18 cellular contexts compared by ENCODE assay signal in genomic region chr17:70110443-70110880, GRCh38. TPM values are rescaled to one million over a fixed set of nuclear protein-coding genes. Genes with fewer than 3 reads are reported as not detected.
DNase-seq lines count a peak whose midpoint lies in the region; ATAC-seq and TF ChIP-seq lines count a peak whose summit lies in the region.
"Had no signal": no experiment of that assay in that cellular context is flagged by ENCODE, and none has a peak within 500 bp of the region (broad histone marks: within the 10 kb centered on the region; RNA-seq: fewer than 3 reads in every experiment).

No MANE protein-coding gene starts in this region.

- H3K9me3 ChIP-seq in left ventricle myocardium inferior (replicated peaks), result no peaks in the 10 kb centered on the region
- no peaks in the 10 kb centered on the region for H3K9me3 ChIP-seq in esophagus muscularis mucosa
- H3K9me3 ChIP-seq in CD8-positive, alpha-beta T cell (ENCODE audit: low read length), result no peaks in the 10 kb centered on the region
- H3K9me3 ChIP-seq in SJCRH30 (replicated peaks), result no peaks in the 10 kb centered on the region
- H3K9me3 ChIP-seq in prostate gland, result no peaks in the 10 kb centered on the region
- H3K9me3 ChIP-seq: esophagus squamous epithelium, upper lobe of right lung had no signal

- H3K36me3 ChIP-seq in left ventricle myocardium inferior, result no peaks in the 10 kb centered on the region
- H3K36me3 ChIP-seq in esophagus muscularis mucosa, result no peaks in the 10 kb centered on the region
- no peaks in the 10 kb centered on the region for H3K36me3 ChIP-seq in CD8-positive, alpha-beta T cell (ENCODE audit: insufficient read depth, low read length)
- H3K36me3 ChIP-seq in SJCRH30, result no peaks in the 10 kb centered on the region
- no peaks in the 10 kb centered on the region for H3K36me3 ChIP-seq in prostate gland
- H3K36me3 ChIP-seq: esophagus squamous epithelium, upper lobe of right lung had no signal

- WGBS in esophagus muscularis mucosa, result 81% methylated on average over 7 of the region's 7 CpGs
- 59% methylated on average over 7 of the region's 7 CpGs for WGBS in prostate gland

- intact Hi-C loops in left ventricle myocardium inferior (cut with micrococcal nuclease) (no loop called here), Right ventricle myocardium inferior (cut with DNase I) (no loop called here), esophagus muscularis mucosa (cut with DNase I) (no loop called here), prostate gland (cut with DNase I) (no loop called here)
- intact Hi-C loops in CD8-positive, alpha-beta T cell (cut with DNase I, micrococcal nuclease), result no loop called here

- ATAC-seq in Right ventricle myocardium inferior, result no peak
- no peak for ATAC-seq in CD8-positive, alpha-beta T cell
- ATAC-seq: natural killer cell treated with Interleukin-12 subunit alpha and Interleukin-12 subunit beta and Interleukin-15 and Interleukin-18, amount 100 ng/mL, for 72 hours; upper lobe of right lung had no signal

- no peaks in the 10 kb centered on the region for H3K9me3 Mint-ChIP-seq in CD8-positive, alpha-beta T cell
- H3K9me3 Mint-ChIP-seq: natural killer cell treated with Interleukin-12 subunit alpha and Interleukin-12 subunit beta and Interleukin-15 and Interleukin-18, amount 100 ng/mL, for 72 hours; T-helper 1 cell treated with Interleukin-12 subunit alpha and Interleukin-12 subunit beta and Interleukin-4 antibody, amounts not matched to agents 30 μg/mL and 1 μg/mL, for 36 hours had no signal

- POLR2A ChIA-PET in CD8-positive, alpha-beta T cell (lab: Charles Lee), result no interaction called here

- H3K4me3 ChIP-seq in left ventricle myocardium inferior (no peak overlapping the region), esophagus muscularis mucosa (no peak overlapping the region), SJCRH30 (no peak overlapping the region), prostate gland (no peak overlapping the region)
- H3K4me3 ChIP-seq in CD8-positive, alpha-beta T cell (ENCODE audit: low read depth, low read length), result no peak overlapping the region
- H3K4me3 ChIP-seq: esophagus squamous epithelium, upper lobe of right lung had no signal

- no peaks in the 10 kb centered on the region for H3K27me3 ChIP-seq in left ventricle myocardium inferior (ENCODE audit: low read depth)
- H3K27me3 ChIP-seq in esophagus muscularis mucosa, result no peaks in the 10 kb centered on the region
- H3K27me3 ChIP-seq in CD8-positive, alpha-beta T cell (ENCODE audit: insufficient read depth, low read length), result no peaks in the 10 kb centered on the region
- H3K27me3 ChIP-seq in SJCRH30, result no peaks in the 10 kb centered on the region
- H3K27me3 ChIP-seq in prostate gland (replicated peaks; ENCODE audit: insufficient read depth), result no peaks in the 10 kb centered on the region
- H3K27me3 ChIP-seq: esophagus squamous epithelium, upper lobe of right lung had no signal

- CTCF ChIA-PET in CD8-positive, alpha-beta T cell (lab: Charles Lee), result no interaction called here

- no peaks in the 10 kb centered on the region for H3K36me3 Mint-ChIP-seq in CD8-positive, alpha-beta T cell
- H3K36me3 Mint-ChIP-seq: natural killer cell treated with Interleukin-12 subunit alpha and Interleukin-12 subunit beta and Interleukin-15 and Interleukin-18, amount 100 ng/mL, for 72 hours had no signal

- H3K4me1 Mint-ChIP-seq in CD8-positive, alpha-beta T cell (ENCODE audit: low read depth), result no peaks in the 10 kb centered on the region
- H3K4me1 Mint-ChIP-seq: central memory CD8-positive, alpha-beta T cell had no signal

- no peak for TF ChIP-seq CTCF in left ventricle myocardium inferior (IDR thresholded peaks at IDR 0.05; ENCODE audit: borderline replicate concordance)
- no peak for TF ChIP-seq CTCF in esophagus muscularis mucosa (IDR thresholded peaks at IDR 0.05)
- no peak for TF ChIP-seq CTCF in CD8-positive, alpha-beta T cell (IDR thresholded peaks at IDR 0.05)
- TF ChIP-seq CTCF in prostate gland (IDR thresholded peaks at IDR 0.05), result no peak

- TF ChIP-seq EP300 in esophagus muscularis mucosa (IDR thresholded peaks at IDR 0.05), result no peak

- H3K4me1 ChIP-seq in left ventricle myocardium inferior, result peaks cover 22% of the 10 kb centered on the region
- peaks cover 15 to 56% (median 31%) of the 10 kb centered on the region in 4 donors for H3K4me1 ChIP-seq in esophagus muscularis mucosa
- no peaks in the 10 kb centered on the region for H3K4me1 ChIP-seq in CD8-positive, alpha-beta T cell (ENCODE audit: insufficient read depth, low read length)
- H3K4me1 ChIP-seq in SJCRH30, result no peaks in the 10 kb centered on the region
- no peaks in the 10 kb centered on the region for H3K4me1 ChIP-seq in prostate gland (replicated peaks)
- H3K4me1 ChIP-seq: upper lobe of right lung had no signal

- H3K4me3 Mint-ChIP-seq in CD8-positive, alpha-beta T cell, result no peak overlapping the region
- H3K4me3 Mint-ChIP-seq: central memory CD8-positive, alpha-beta T cell; natural killer cell treated with Interleukin-12 subunit alpha and Interleukin-12 subunit beta and Interleukin-15 and Interleukin-18, amount 100 ng/mL, for 72 hours; T-helper 1 cell treated with Interleukin-12 subunit alpha and Interleukin-12 subunit beta and Interleukin-4 antibody, amounts not matched to agents 30 μg/mL and 1 μg/mL, for 36 hours had no signal

- DNase-seq in left ventricle myocardium inferior (no peak), Right ventricle myocardium inferior (ENCODE audit: missing footprints) (no peak), esophagus muscularis mucosa (ENCODE audit: extremely low spot score) (no peak), myocyte (ENCODE audit: low read depth) (peak; percentile 52), SJCRH30 (no peak), prostate gland (ENCODE audit: low spot score) (no peak), NCI-H510A (lab: John Stamatoyannopoulos, UW) (no peak)
- no peak for DNase-seq in CD8-positive, alpha-beta T cell
- DNase-seq: activated CD4-positive, alpha-beta T cell treated with anti-CD3 and anti-CD28 coated beads, Interleukin-2, amount 50 U/mL, for 4 hours; activated effector memory CD4-positive, alpha-beta T cell treated with Interleukin-2 at 50 U/mL for 16 hours; DMS 273 treated with DMSO at 0.1 percent for 48 hours; esophagus squamous epithelium; NCI-H2081; upper lobe of right lung had no signal

- H3K27ac ChIP-seq in left ventricle myocardium inferior (replicated peaks) (peak overlapping the region; percentile 58), esophagus muscularis mucosa (replicated peaks in 1 of 4) (peak overlapping the region in 3 of 4 donors; percentile 11 to 57 (median 56)), SJCRH30 (no peak overlapping the region), prostate gland (no peak overlapping the region)
- no peak overlapping the region for H3K27ac ChIP-seq in CD8-positive, alpha-beta T cell (ENCODE audit: low read depth, low read length)
- H3K27ac ChIP-seq: upper lobe of right lung had no signal

- H3K27ac Mint-ChIP-seq in CD8-positive, alpha-beta T cell, result no peak overlapping the region
- H3K27ac Mint-ChIP-seq: natural killer cell treated with Interleukin-12 subunit alpha and Interleukin-12 subunit beta and Interleukin-15 and Interleukin-18, amount 100 ng/mL, for 72 hours; T-helper 1 cell treated with Interleukin-12 subunit alpha and Interleukin-12 subunit beta and Interleukin-4 antibody, amounts not matched to agents 30 μg/mL and 1 μg/mL, for 36 hours had no signal

- peaks cover 6% of the 10 kb centered on the region for H3K27me3 Mint-ChIP-seq in CD8-positive, alpha-beta T cell (ENCODE audit: low read depth)
- H3K27me3 Mint-ChIP-seq: central memory CD8-positive, alpha-beta T cell; natural killer cell treated with Interleukin-12 subunit alpha and Interleukin-12 subunit beta and Interleukin-15 and Interleukin-18, amount 100 ng/mL, for 72 hours had no signal

- TF ChIP-seq POLR2A in esophagus muscularis mucosa (IDR thresholded peaks at IDR 0.05; ENCODE audit: low read depth), result no peak
- TF ChIP-seq POLR2A in prostate gland (IDR thresholded peaks at IDR 0.05), result no peak

RNA-seq across cellular contexts. Expression of gene KCNJ16, which starts 35.4 kb away (rescaled TPM):
- total RNA-seq in left ventricle myocardium inferior (not detected), Right ventricle myocardium inferior (not detected), esophagus muscularis mucosa (under 1 TPM in 3 of 4 donors, not detected in 1; 0.78 to 0.86 (median 0.83) TPM), myocyte (not detected in 2 replicates), prostate gland (1 to 10 TPM in 1 of 2 donors, not detected in 1; 1.3 TPM)
- polyA plus RNA-seq in myocyte (2012), result 0.01 TPM
- not detected for total RNA-seq in CD8-positive, alpha-beta T cell
- not detected in 2 replicates for total RNA-seq in SJCRH30 (2014; rRNA removed; shearing (Covaris generic))
- total RNA-seq: natural killer cell treated with Interleukin-12 subunit alpha and Interleukin-12 subunit beta and Interleukin-15 and Interleukin-18, amount 100 ng/mL, for 72 hours had no signal
- polyA plus RNA-seq: keratinocyte had no signal

RNA-seq across cellular contexts. Expression of gene KCNJ2, which starts 58.9 kb away (rescaled TPM):
- total RNA-seq in left ventricle myocardium inferior (44.8 TPM), Right ventricle myocardium inferior (44.3 TPM), esophagus muscularis mucosa (10 to 100 TPM in 1 of 4 donors, 1 to 10 TPM in 3; 2.9 to 11.2 (median 6.7) TPM), myocyte (13.9 and 97.0 TPM in 2 replicates), prostate gland (1 to 10 TPM; 2.6 to 3.1 TPM)
- polyA plus RNA-seq in myocyte (2012), result 2.6 TPM
- total RNA-seq in CD8-positive, alpha-beta T cell, result not detected
- 0.13 and 0.16 TPM in 2 replicates for total RNA-seq in SJCRH30 (2014; rRNA removed; shearing (Covaris generic))

Comparison
In these comparisons a context has a peak if more than half of its experiments do, and no peak if none do; other contexts are left out.
1. H3K27ac ChIP-seq: peak in left ventricle myocardium inferior (single experiment) and esophagus muscularis mucosa (3 of 4); none in CD8-positive, alpha-beta T cell (single experiment), SJCRH30 (single experiment) and prostate gland (0 of 2).